Comparison of ENCODE assay signal across 12 cellular contexts in genomic region chr2:166573393-166573792, GRCh38.
DNase-seq lines count a peak whose midpoint lies in the region; ATAC-seq and TF ChIP-seq lines count a peak whose summit lies in the region.
"Had no signal": no experiment of that assay in that cellular context is flagged by ENCODE, and none has a peak within 500 bp of the region (broad histone marks: within the 10 kb centered on the region; RNA-seq: fewer than 3 reads in every experiment).

No MANE protein-coding gene starts in this region.

- no peaks in the 10 kb centered on the region for H3K36me3 Mint-ChIP-seq in mesothelial cell of epicardium

- H3K4me3 ChIP-seq in BJ (ENCODE audit: low read depth, low read length), result no peak overlapping the region
- no peak overlapping the region for H3K4me3 ChIP-seq in MG63
- no peak overlapping the region for H3K4me3 ChIP-seq in Peyer's patch

- DNase-seq in BJ (ENCODE audit: low read depth) (peak; percentile 18), MG63 (peak; percentile 44), dedifferentiated amniotic fluid mesenchymal stem cell (ENCODE audit: extremely low spot score) (peak; percentile 33), medulla oblongata (ENCODE audit: extremely low spot score) (peak; percentile 21), mesothelial cell of epicardium (ENCODE audit: low spot score in 2 of 2, unreplicated experiment in 2 of 2) (no peak), left lobe of liver (ENCODE audit: low spot score) (no peak), GM10266 (ENCODE audit: extremely low spot score) (no peak), Peyer's patch (no peak)
- DNase-seq: activated CD8-positive, alpha-beta memory T cell treated with anti-CD3 and anti-CD28 coated beads, Interleukin-2, amount 50 U/mL, for 4 hours; amniotic stem cell; left cardiac atrium; NCI-H2081 treated with DMSO at 0.1 percent for 48 hours had no signal

- POLR2A ChIA-PET in BJ (lab: Charles Lee), result no interaction called here

- no peak for TF ChIP-seq POLR2A in Peyer's patch (IDR thresholded peaks at IDR 0.05)

- H3K27ac Mint-ChIP-seq in mesothelial cell of epicardium, result no peak overlapping the region

- H3K4me3 Mint-ChIP-seq in mesothelial cell of epicardium, result no peak overlapping the region

- H3K27ac ChIP-seq in Peyer's patch, result no peak overlapping the region

- H3K9me3 ChIP-seq in MG63 (no peaks in the 10 kb centered on the region), Peyer's patch (no peaks in the 10 kb centered on the region)

- no peak for ATAC-seq in left lobe of liver
- ATAC-seq: left cardiac atrium had no signal

- CTCF ChIA-PET in BJ (lab: Yijun Ruan, JAX), result no interaction called here

- H3K36me3 ChIP-seq in BJ (ENCODE audit: control insufficient read depth, insufficient read depth, low read length) (no peaks in the 10 kb centered on the region), MG63 (no peaks in the 10 kb centered on the region), Peyer's patch (no peaks in the 10 kb centered on the region)

- H3K9me3 Mint-ChIP-seq in mesothelial cell of epicardium, result no peaks in the 10 kb centered on the region

- no peaks in the 10 kb centered on the region for H3K27me3 Mint-ChIP-seq in mesothelial cell of epicardium (ENCODE audit: low read depth)

- H3K4me1 Mint-ChIP-seq in mesothelial cell of epicardium, result peaks cover 4% of the 10 kb centered on the region

- H3K27me3 ChIP-seq in BJ (ENCODE audit: control insufficient read depth, insufficient read depth, low read length) (no peaks in the 10 kb centered on the region), MG63 (no peaks in the 10 kb centered on the region), Peyer's patch (no peaks in the 10 kb centered on the region)

- TF ChIP-seq CTCF in BJ (IDR thresholded peaks at IDR 0.05; ENCODE audit: insufficient read depth, low read depth, low read length) (no peak), mesothelial cell of epicardium (IDR thresholded peaks at IDR 0.05; ENCODE audit: unreplicated experiment) (no peak), GM10266 (IDR thresholded peaks at IDR 0.05; ENCODE audit: control insufficient read depth, insufficient read depth, low read depth, missing control alignments) (no peak), Peyer's patch (IDR thresholded peaks at IDR 0.05) (no peak)

- H3K4me1 ChIP-seq in Peyer's patch, result no peaks in the 10 kb centered on the region

Comparison
In these comparisons a context has a peak if more than half of its experiments do, and no peak if none do; other contexts are left out.
1. DNase-seq: peak in BJ (single experiment), MG63 (single experiment), dedifferentiated amniotic fluid mesenchymal stem cell (single experiment) and medulla oblongata (single experiment); none in mesothelial cell of epicardium (0 of 2), left lobe of liver (single experiment), GM10266 (single experiment) and Peyer's patch (0 of 3).